In genomic region chr6:158816329-158816728, GRCh38 we compare ENCODE assay signal across 8 cellular contexts. TPM values are rescaled to one million over a fixed set of nuclear protein-coding genes. Genes with fewer than 3 reads are reported as not detected.
DNase-seq lines count a peak whose midpoint lies in the region; ATAC-seq and TF ChIP-seq lines count a peak whose summit lies in the region.

No MANE protein-coding gene starts in this region.

- H3K36me3 ChIP-seq in CD4-positive, CD25-positive, alpha-beta regulatory T cell (ENCODE audit: control insufficient read depth, insufficient read depth, low read length) = peaks cover 40% of the 10 kb centered on the region
- peaks cover 28% of the 10 kb centered on the region for H3K36me3 ChIP-seq in H7 (replicated peaks; ENCODE audit: control insufficient read depth, insufficient read depth, low read length)
- peaks cover 2% of the 10 kb centered on the region for H3K36me3 ChIP-seq in kidney epithelial cell (ENCODE audit: control insufficient read depth, insufficient read depth, low read length)

- H3K4me3 Mint-ChIP-seq in CD4-positive, CD25-positive, alpha-beta regulatory T cell = peak overlapping the region; percentile 98 to 100 (median 99)
- H3K4me3 Mint-ChIP-seq in activated T-helper 2 cell treated with anti-CD3 and anti-CD28 coated beads, Interferon-gamma antibody, Interleukin-2, Interleukin-4, amounts not matched to agents 10 μg/mL and 5 μg/mL and 100 μg/mL, durations not matched to agents 14 hours and 24 hours and 36 hours (ENCODE audit: low read depth) = peak overlapping the region; percentile 99

- H3K27me3 Mint-ChIP-seq in CD4-positive, CD25-positive, alpha-beta regulatory T cell = peaks cover 12% of the 10 kb centered on the region
- no peaks in the 10 kb centered on the region for H3K27me3 Mint-ChIP-seq in activated T-helper 2 cell treated with anti-CD3 and anti-CD28 coated beads, Interferon-gamma antibody, Interleukin-2, Interleukin-4, amounts not matched to agents 10 μg/mL and 5 μg/mL and 100 μg/mL, durations not matched to agents 14 hours and 24 hours and 36 hours (ENCODE audit: low read depth)

- H3K9me3 Mint-ChIP-seq in CD4-positive, CD25-positive, alpha-beta regulatory T cell = peaks cover 0 to 2% (median 0%) of the 10 kb centered on the region in 7 donors
- no peaks in the 10 kb centered on the region for H3K9me3 Mint-ChIP-seq in activated T-helper 2 cell treated with anti-CD3 and anti-CD28 coated beads, Interferon-gamma antibody, Interleukin-2, Interleukin-4, amounts not matched to agents 10 μg/mL and 5 μg/mL and 100 μg/mL, durations not matched to agents 14 hours and 24 hours and 36 hours

- H3K4me1 ChIP-seq in CD4-positive, CD25-positive, alpha-beta regulatory T cell (ENCODE audit: control insufficient read depth, insufficient read depth, low read length, poor library complexity, severe bottlenecking) = peaks cover 55% of the 10 kb centered on the region

- ATAC-seq in CD4-positive, CD25-positive, alpha-beta regulatory T cell (ENCODE audit: low read depth in 2 of 2) = no peak

- TF ChIP-seq CTCF in kidney epithelial cell (IDR thresholded peaks at IDR 0.05; ENCODE audit: insufficient read depth, low read length, poor library complexity, severe bottlenecking) = no peak

- H3K4me1 Mint-ChIP-seq in CD4-positive, CD25-positive, alpha-beta regulatory T cell = peaks cover 25 to 67% (median 53%) of the 10 kb centered on the region in 4 donors
- peaks cover 53% of the 10 kb centered on the region for H3K4me1 Mint-ChIP-seq in activated T-helper 2 cell treated with anti-CD3 and anti-CD28 coated beads, Interferon-gamma antibody, Interleukin-2, Interleukin-4, amounts not matched to agents 10 μg/mL and 5 μg/mL and 100 μg/mL, durations not matched to agents 14 hours and 24 hours and 36 hours (ENCODE audit: low read depth)

- H3K27ac Mint-ChIP-seq in CD4-positive, CD25-positive, alpha-beta regulatory T cell = peak overlapping the region; percentile 97 to 100 (median 99)
- peak overlapping the region; percentile 93 for H3K27ac Mint-ChIP-seq in activated T-helper 2 cell treated with anti-CD3 and anti-CD28 coated beads, Interferon-gamma antibody, Interleukin-2, Interleukin-4, amounts not matched to agents 10 μg/mL and 5 μg/mL and 100 μg/mL, durations not matched to agents 14 hours and 24 hours and 36 hours

- peaks cover 42% of the 10 kb centered on the region for H3K36me3 Mint-ChIP-seq in CD4-positive, CD25-positive, alpha-beta regulatory T cell
- peaks cover 68% of the 10 kb centered on the region for H3K36me3 Mint-ChIP-seq in activated T-helper 2 cell treated with anti-CD3 and anti-CD28 coated beads, Interferon-gamma antibody, Interleukin-2, Interleukin-4, amounts not matched to agents 10 μg/mL and 5 μg/mL and 100 μg/mL, durations not matched to agents 14 hours and 24 hours and 36 hours (ENCODE audit: low read depth)

- H3K27me3 ChIP-seq in CD4-positive, CD25-positive, alpha-beta regulatory T cell (ENCODE audit: control insufficient read depth, insufficient read depth, low read length) = no peaks in the 10 kb centered on the region
- H3K27me3 ChIP-seq in H7 (ENCODE audit: control insufficient read depth, insufficient read depth, low read length) (peaks cover 4% of the 10 kb centered on the region), kidney epithelial cell (ENCODE audit: control insufficient read depth, insufficient read depth, low read length) (no peaks in the 10 kb centered on the region)

- no peak for DNase-seq in CD4-positive, CD25-positive, alpha-beta regulatory T cell
- DNase-seq in H7 (no peak), kidney epithelial cell (ENCODE audit: low read depth) (no peak), pons (ENCODE audit: low spot score) (no peak), NCI-H2029 treated with DMSO at 0.1 percent for 48 hours (lab: John Stamatoyannopoulos, UW) (no peak), NCI-H526 (lab: John Stamatoyannopoulos, UW) (no peak), DMS53 treated with DMSO at 0.1 percent for 48 hours (lab: John Stamatoyannopoulos, UW; ENCODE audit: unreplicated experiment) (no peak)
- no peak for DNase-seq in activated T-helper 2 cell treated with anti-CD3 and anti-CD28 coated beads, Interferon-gamma antibody, Interleukin-2, Interleukin-4, amounts not matched to agents 10 μg/mL and 5 μg/mL and 100 μg/mL, durations not matched to agents 14 hours and 24 hours and 36 hours (ENCODE audit: low spot score)

- H3K4me3 ChIP-seq in CD4-positive, CD25-positive, alpha-beta regulatory T cell (ENCODE audit: low read depth, low read length) = peak overlapping the region; percentile 100
- H3K4me3 ChIP-seq in H7 (ENCODE audit: insufficient read depth, low read depth, low read length) (peak overlapping the region; percentile 87; the same call in 1 of the 2 replicates), kidney epithelial cell (ENCODE audit: low read depth, low read length) (peak overlapping the region; percentile 75)

- no peaks in the 10 kb centered on the region for H3K9me3 ChIP-seq in CD4-positive, CD25-positive, alpha-beta regulatory T cell (ENCODE audit: control insufficient read depth in 2 of 2, low read length in 2 of 2)

- intact Hi-C loops in activated T-helper 2 cell treated with anti-CD3 and anti-CD28 coated beads, Interferon-gamma antibody, Interleukin-2, Interleukin-4, amounts not matched to agents 10 μg/mL and 5 μg/mL and 100 μg/mL, durations not matched to agents 14 hours and 24 hours and 36 hours (cut with micrococcal nuclease) = loop anchor here (2.0 to 10.0 kb wide), 5 partner anchors 14 to 1198 kb away; partner anchors contain the start of gene TAGAP

- peak overlapping the region; percentile 97 for H3K27ac ChIP-seq in CD4-positive, CD25-positive, alpha-beta regulatory T cell (ENCODE audit: insufficient read depth, low read length, poor library complexity, severe bottlenecking)

RNA-seq across cellular contexts. Expression of gene EZR, which starts 2.8 kb away (rescaled TPM):
- total RNA-seq in CD4-positive, CD25-positive, alpha-beta regulatory T cell = 559 TPM
- 100 to 1,000 TPM; 310 to 497 (median 365) TPM for polyA plus RNA-seq in CD4-positive, CD25-positive, alpha-beta regulatory T cell
- 203 and 216 TPM in 2 replicates for total RNA-seq in H7 (2014; rRNA removed; shearing (Covaris generic))
- total RNA-seq in activated T-helper 2 cell treated with anti-CD3 and anti-CD28 coated beads, Interferon-gamma antibody, Interleukin-2, Interleukin-4, amounts not matched to agents 10 μg/mL and 5 μg/mL and 100 μg/mL, durations not matched to agents 14 hours and 24 hours and 36 hours = 204 and 206 TPM in 2 replicates
- 259 and 277 TPM in 2 replicates for total RNA-seq in kidney epithelial cell
